In the genomic region with DNA sequence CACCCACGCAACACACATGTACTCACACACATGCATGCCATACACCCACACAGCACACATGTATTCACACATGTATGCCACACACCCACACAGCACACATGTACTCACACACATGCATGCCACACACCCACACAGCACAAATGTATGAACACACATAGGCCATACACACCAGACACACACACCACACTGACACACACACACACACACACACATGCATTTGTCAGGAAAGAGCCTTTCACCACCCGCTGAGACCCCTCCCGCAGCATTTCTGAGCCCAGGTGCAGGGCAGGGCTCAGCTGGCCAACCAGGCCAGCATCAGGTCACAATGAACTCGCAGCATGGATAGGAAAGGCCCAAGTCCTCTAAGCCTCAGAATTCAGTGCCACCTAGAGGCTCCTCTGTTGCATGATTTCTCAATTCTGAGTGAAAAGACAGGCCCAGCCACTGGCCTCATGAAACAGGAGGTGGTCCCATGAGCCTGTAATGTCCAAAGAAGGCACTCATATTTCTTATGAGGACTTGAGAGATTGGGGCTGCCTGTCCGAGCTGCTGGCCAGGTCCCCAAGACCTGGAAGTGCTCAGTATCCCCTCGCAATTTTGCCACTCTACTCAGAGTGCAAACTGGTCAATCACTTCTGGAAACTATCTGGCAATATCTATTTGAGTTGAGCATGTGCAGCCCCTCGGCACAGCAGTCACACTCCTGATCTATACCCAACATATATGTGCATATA, we compare ENCODE assay signal across 9 cellular contexts. TPM values are rescaled to one million over a fixed set of nuclear protein-coding genes. Genes with fewer than 3 reads are reported as not detected.
DNase-seq lines count a peak whose midpoint lies in the region; ATAC-seq and TF ChIP-seq lines count a peak whose summit lies in the region.
"Had no signal": no experiment of that assay in that cellular context is flagged by ENCODE, and none has a peak within 500 bp of the region (broad histone marks: within the 10 kb centered on the region; RNA-seq: fewer than 3 reads in every experiment).

No MANE protein-coding gene starts in this region.

- TF ChIP-seq POLR2A in right lobe of liver (IDR thresholded peaks at IDR 0.05) (no peak), vagina (IDR thresholded peaks at IDR 0.05) (no peak)

- DNase-seq in ELR (ENCODE audit: low read depth) (peak; percentile 75), LNCaP clone FGC (ENCODE audit: low read depth) (peak; percentile 10), OCI-LY7 (ENCODE audit: low spot score) (peak; percentile 53), right lobe of liver (peak in 1 of 3 donors; percentile 66), vagina (ENCODE audit: extremely low spot score in 2 of 2) (no peak)
- DNase-seq: activated B cell treated with CpG ODN at 0.5 μM for 24 hours had no signal

- POLR2A ChIA-PET in OCI-LY7 (lab: Charles Lee) = interaction anchor here (0.7 to 0.8 kb wide), 2 partner anchors 20 to 416 kb away, joined by 4 to 5 read pairs; no protein-coding TSS in a partner anchor

- H3K27ac Mint-ChIP-seq in dendritic cell treated with granulocyte-macrophage colony-stimulating factor and Interleukin-4, amounts not matched to agents 40 ng/mL and 50 ng/mL, for 4 days = peak overlapping the region; percentile 47
- H3K27ac Mint-ChIP-seq: activated B cell treated with CpG ODN at 0.5 μM for 24 hours had no signal

- peak; percentile 74 for TF ChIP-seq CTCF in LNCaP clone FGC (IDR thresholded peaks at IDR 0.05; ENCODE audit: control insufficient read depth, extremely low read depth, insufficient read depth)
- peak; percentile 75 for TF ChIP-seq CTCF in OCI-LY7 (conservative IDR thresholded peaks at IDR 0.05; ENCODE audit: low read length)
- peak; percentile 69 to 78 (median 70) for TF ChIP-seq CTCF in right lobe of liver (IDR thresholded peaks at IDR 0.05)
- TF ChIP-seq CTCF in vagina (IDR thresholded peaks at IDR 0.05) = peak in 2 of 3 experiments; percentile 28 to 68

- H3K36me3 Mint-ChIP-seq in dendritic cell treated with granulocyte-macrophage colony-stimulating factor and Interleukin-4, amounts not matched to agents 40 ng/mL and 50 ng/mL, for 4 days (ENCODE audit: low read depth) = no peaks in the 10 kb centered on the region

- H3K9me3 Mint-ChIP-seq in dendritic cell treated with granulocyte-macrophage colony-stimulating factor and Interleukin-4, amounts not matched to agents 40 ng/mL and 50 ng/mL, for 4 days = no peaks in the 10 kb centered on the region

- BruUV-seq in OCI-LY7 (replicated peaks; lab: Mats Ljungman, UMichigan) = no TSS peak

- H3K27ac ChIP-seq in OCI-LY7 (ENCODE audit: low read depth, low read length, poor library complexity, severe bottlenecking) = no peak overlapping the region
- no peak overlapping the region for H3K27ac ChIP-seq in right lobe of liver
- peak overlapping the region; percentile 66 for H3K27ac ChIP-seq in vagina

- H3K4me3 ChIP-seq in LNCaP clone FGC (ENCODE audit: low read depth, low read length) = no peak overlapping the region
- no peak overlapping the region for H3K4me3 ChIP-seq in OCI-LY7 (ENCODE audit: low read depth, low read length, poor library complexity, severe bottlenecking)
- no peak overlapping the region for H3K4me3 ChIP-seq in right lobe of liver
- H3K4me3 ChIP-seq in vagina = no peak overlapping the region

- intact Hi-C loops in OCI-LY7 (cut with micrococcal nuclease; ENCODE audit: unreplicated experiment) = loop anchor here (2.0 kb wide), 1 partner anchor 391 kb away; no protein-coding TSS in a partner anchor
- intact Hi-C loops in dendritic cell treated with granulocyte-macrophage colony-stimulating factor and Interleukin-4, amounts not matched to agents 40 ng/mL and 50 ng/mL, for 4 days (cut with micrococcal nuclease) = no loop called here
- intact Hi-C loops in right lobe of liver (cut with DNase I) = no loop called here
- intact Hi-C loops in vagina (cut with DNase I) = loop anchor here (5.0 kb wide), 1 partner anchor 394 kb away; no protein-coding TSS in a partner anchor

- H3K4me2 ChIP-seq in OCI-LY7 (ENCODE audit: low read length) = no peak overlapping the region

- CTCF ChIA-PET in OCI-LY7 (lab: Charles Lee; ENCODE audit: unreplicated experiment) = no interaction called here

- H4K20me1 ChIP-seq in OCI-LY7 (ENCODE audit: insufficient read depth, low read length) = no peaks in the 10 kb centered on the region

- H2AFZ ChIP-seq in OCI-LY7 (ENCODE audit: low read length) = no peak overlapping the region

- H3K36me3 ChIP-seq in OCI-LY7 (ENCODE audit: insufficient read depth, low read length) = no peaks in the 10 kb centered on the region
- H3K36me3 ChIP-seq in right lobe of liver = no peaks in the 10 kb centered on the region
- H3K36me3 ChIP-seq in vagina = no peaks in the 10 kb centered on the region

- 12% methylated on average over 6 of the region's 7 CpGs for WGBS in right lobe of liver (ENCODE audit: insufficient coverage, low coverage, low lambda C conversion rate, missing lambda C conversion rate)

- H3K9me2 ChIP-seq in OCI-LY7 (ENCODE audit: insufficient read depth, low read length) = peaks cover 5% of the 10 kb centered on the region

- ATAC-seq in right lobe of liver (peak; percentile 96 to 98 (median 98)), GM19023 (IDR thresholded peaks at IDR 0.05; ENCODE audit: unreplicated experiment) (no peak), HG02623 (IDR thresholded peaks at IDR 0.05; ENCODE audit: unreplicated experiment) (no peak)

- H3K4me1 ChIP-seq in OCI-LY7 (ENCODE audit: insufficient read depth, low read length, poor library complexity, severe bottlenecking) (no peaks in the 10 kb centered on the region), right lobe of liver (no peaks in the 10 kb centered on the region), vagina (peaks cover 7% of the 10 kb centered on the region)

- H3K27me3 Mint-ChIP-seq in dendritic cell treated with granulocyte-macrophage colony-stimulating factor and Interleukin-4, amounts not matched to agents 40 ng/mL and 50 ng/mL, for 4 days = peaks cover 7% of the 10 kb centered on the region
- H3K27me3 Mint-ChIP-seq: activated B cell treated with CpG ODN at 0.5 μM for 24 hours had no signal

- no peaks in the 10 kb centered on the region for H3K9me3 ChIP-seq in OCI-LY7 (ENCODE audit: low read length)
- H3K9me3 ChIP-seq in right lobe of liver = no peaks in the 10 kb centered on the region
- no peaks in the 10 kb centered on the region for H3K9me3 ChIP-seq in vagina

- peaks cover 17% of the 10 kb centered on the region for H3K4me1 Mint-ChIP-seq in dendritic cell treated with granulocyte-macrophage colony-stimulating factor and Interleukin-4, amounts not matched to agents 40 ng/mL and 50 ng/mL, for 4 days (ENCODE audit: low read depth)
- H3K4me1 Mint-ChIP-seq: activated B cell treated with CpG ODN at 0.5 μM for 24 hours had no signal

- H3K4me3 Mint-ChIP-seq in dendritic cell treated with granulocyte-macrophage colony-stimulating factor and Interleukin-4, amounts not matched to agents 40 ng/mL and 50 ng/mL, for 4 days = no peak overlapping the region
- H3K4me3 Mint-ChIP-seq: activated B cell treated with CpG ODN at 0.5 μM for 24 hours had no signal

- H3K79me2 ChIP-seq in OCI-LY7 (ENCODE audit: insufficient read depth, low read depth, low read length) = no peaks in the 10 kb centered on the region

- H3K27me3 ChIP-seq in right lobe of liver (no peaks in the 10 kb centered on the region), vagina (no peaks in the 10 kb centered on the region)

RNA-seq across cellular contexts. Expression of gene PSMG1, which starts 57.3 kb away (rescaled TPM):
- 76.9 and 87.2 TPM in 2 replicates for total RNA-seq in OCI-LY7 (2014; rRNA removed; shearing (Covaris generic))
- total RNA-seq in OCI-LY7 (2022) (123 and 125 TPM in 2 replicates), right lobe of liver (10 to 100 TPM; 17.1 to 32.4 (median 26.0) TPM), vagina (25.3 TPM)

Comparison
In these comparisons a context has a peak if more than half of its experiments do, and no peak if none do; other contexts are left out.
1. DNase-seq: peak in ELR (single experiment), LNCaP clone FGC (single experiment) and OCI-LY7 (single experiment); none in vagina (0 of 2).
2. ATAC-seq: peak in right lobe of liver (4 of 4); none in GM19023 (single experiment) and HG02623 (single experiment).
3. intact Hi-C loops: an anchor here in OCI-LY7 (2.0 kb wide) and vagina (5.0 kb wide); none called in dendritic cell treated with granulocyte-macrophage colony-stimulating factor and Interleukin-4, amounts not matched to agents 40 ng/mL and 50 ng/mL, for 4 days and right lobe of liver.
4. Peak in every context shown above with its lines, with median percentiles within 50 percentile points of each other: CTCF ChIP-seq.